22 cellular contexts compared by ENCODE assay signal in the genomic region with DNA sequence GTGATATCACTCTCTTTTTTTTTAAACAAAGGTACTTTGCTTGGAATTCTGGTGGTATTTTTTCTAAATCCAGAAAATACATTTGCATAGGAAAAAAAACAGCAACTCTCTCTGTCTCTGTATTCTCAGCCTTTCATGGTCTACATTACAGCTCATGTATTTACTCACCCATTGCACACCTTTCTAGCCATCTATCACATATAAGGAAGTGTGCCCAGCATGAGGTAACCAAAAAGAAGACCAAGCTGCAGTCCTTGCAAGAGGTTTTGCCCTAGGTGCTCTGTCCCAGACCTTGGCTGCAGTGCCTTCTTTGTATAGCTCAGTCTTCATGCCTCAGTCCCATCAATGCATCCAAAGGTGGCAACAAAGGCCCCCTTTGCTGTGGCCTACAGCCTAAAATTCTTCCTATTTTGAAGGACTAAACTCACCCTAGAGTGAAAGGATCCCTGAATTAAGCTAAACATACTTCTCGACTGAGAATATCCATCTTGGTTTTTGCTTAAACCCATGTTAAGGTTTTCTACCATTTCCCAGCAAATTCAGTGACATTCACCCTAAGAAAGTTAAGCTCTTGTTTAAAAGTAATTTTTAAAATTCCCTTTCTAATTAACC.
DNase-seq lines count a peak whose midpoint lies in the region; ATAC-seq and TF ChIP-seq lines count a peak whose summit lies in the region.
"Had no signal": no experiment of that assay in that cellular context is flagged by ENCODE, and none has a peak within 500 bp of the region (broad histone marks: within the 10 kb centered on the region; RNA-seq: fewer than 3 reads in every experiment).

No MANE protein-coding gene starts in this region.

- H3K4me1 Mint-ChIP-seq in progenitor cell of endocrine pancreas (ENCODE audit: low read depth), result peaks cover 35% of the 10 kb centered on the region
- no peaks in the 10 kb centered on the region for H3K4me1 Mint-ChIP-seq in activated naive CD8-positive, alpha-beta T cell treated with anti-CD3 and anti-CD28 coated beads, Interleukin-2, amount 50 U/mL, for 24 hours
- H3K4me1 Mint-ChIP-seq: CD14-positive monocyte; CD8-positive, alpha-beta memory T cell had no signal

- WGBS in hepatocyte (ENCODE audit: low lambda C conversion rate, missing lambda C conversion rate), result 83% methylated on average over 1 of the region's 1 CpG

- H3K27ac Mint-ChIP-seq in progenitor cell of endocrine pancreas, result peak overlapping the region; percentile 62
- no peak overlapping the region for H3K27ac Mint-ChIP-seq in activated naive CD8-positive, alpha-beta T cell treated with anti-CD3 and anti-CD28 coated beads, Interleukin-2, amount 50 U/mL, for 24 hours
- H3K27ac Mint-ChIP-seq: CD14-positive monocyte; CD8-positive, alpha-beta memory T cell had no signal

- no peak overlapping the region for H2AFZ ChIP-seq in hepatocyte

- H3K4me3 Mint-ChIP-seq in progenitor cell of endocrine pancreas (ENCODE audit: low read depth), result no peak overlapping the region
- no peak overlapping the region for H3K4me3 Mint-ChIP-seq in activated naive CD8-positive, alpha-beta T cell treated with anti-CD3 and anti-CD28 coated beads, Interleukin-2, amount 50 U/mL, for 24 hours
- H3K4me3 Mint-ChIP-seq: CD14-positive monocyte; CD8-positive, alpha-beta memory T cell had no signal

- TF ChIP-seq CTCF in hepatocyte (IDR thresholded peaks at IDR 0.05; ENCODE audit: poor library complexity) (no peak), progenitor cell of endocrine pancreas (IDR thresholded peaks at IDR 0.05; ENCODE audit: unreplicated experiment) (no peak)

- no peaks in the 10 kb centered on the region for H3K9me3 ChIP-seq in hepatocyte (ENCODE audit: low read depth)
- H3K9me3 ChIP-seq: BE2C had no signal

- ATAC-seq in HG02973 (IDR thresholded peaks at IDR 0.05; ENCODE audit: unreplicated experiment), result no peak
- no peak for ATAC-seq in activated naive CD8-positive, alpha-beta T cell treated with anti-CD3 and anti-CD28 coated beads, Interleukin-2, amount 50 U/mL, for 24 hours
- ATAC-seq: PC-3, SK-N-SH treated with all-trans-retinoic acid at 6 μM for 48 hours had no signal

- peaks cover 18% of the 10 kb centered on the region for H3K4me1 ChIP-seq in hepatocyte (ENCODE audit: insufficient read depth)
- H3K4me1 ChIP-seq: BE2C had no signal

- no peaks in the 10 kb centered on the region for H3K27me3 Mint-ChIP-seq in progenitor cell of endocrine pancreas
- no peaks in the 10 kb centered on the region for H3K27me3 Mint-ChIP-seq in activated naive CD8-positive, alpha-beta T cell treated with anti-CD3 and anti-CD28 coated beads, Interleukin-2, amount 50 U/mL, for 24 hours
- H3K27me3 Mint-ChIP-seq: CD8-positive, alpha-beta memory T cell had no signal

- H3K36me3 ChIP-seq in hepatocyte (replicated peaks; ENCODE audit: insufficient read depth, low read depth), result no peaks in the 10 kb centered on the region
- H3K36me3 ChIP-seq: BE2C had no signal

- no peaks in the 10 kb centered on the region for H3K9me2 ChIP-seq in hepatocyte (replicated peaks; ENCODE audit: insufficient read depth)

- no peaks in the 10 kb centered on the region for H3K27me3 ChIP-seq in hepatocyte
- H3K27me3 ChIP-seq: BE2C had no signal

- peak overlapping the region; percentile 7 for H3K4me2 ChIP-seq in hepatocyte
- H3K4me2 ChIP-seq: KMS-11 had no signal

- H3K36me3 Mint-ChIP-seq in progenitor cell of endocrine pancreas (ENCODE audit: insufficient read depth), result no peaks in the 10 kb centered on the region
- H3K36me3 Mint-ChIP-seq in activated naive CD8-positive, alpha-beta T cell treated with anti-CD3 and anti-CD28 coated beads, Interleukin-2, amount 50 U/mL, for 24 hours (ENCODE audit: low read depth), result no peaks in the 10 kb centered on the region
- H3K36me3 Mint-ChIP-seq: CD14-positive monocyte; CD8-positive, alpha-beta memory T cell had no signal

- DNase-seq in NCI-H1092 treated with DMSO at 0.1 percent for 48 hours (lab: John Stamatoyannopoulos, UW) (peak; percentile 32), NCI-H1092 (lab: John Stamatoyannopoulos, UW) (no peak), NCI-H146 treated with DMSO at 0.1 percent for 48 hours (lab: John Stamatoyannopoulos, UW; ENCODE audit: unreplicated experiment) (peak; percentile 52), hepatocyte (ENCODE audit: low spot score) (no peak), progenitor cell of endocrine pancreas (ENCODE audit: low spot score, unreplicated experiment) (no peak), NCI-H187 treated with DMSO at 0.1 percent for 48 hours (lab: John Stamatoyannopoulos, UW) (no peak)
- DNase-seq in activated naive CD8-positive, alpha-beta T cell treated with anti-CD3 and anti-CD28 coated beads, Interleukin-2, amount 50 U/mL, for 24 hours, result no peak
- DNase-seq: BE2C; CD8-positive, alpha-beta memory T cell; DMS153; IMR-90; MM.1S; NCI-H1436; NCI-H2227 treated with DMSO at 0.1 percent for 48 hours; NCI-H526 treated with DMSO at 0.1 percent for 48 hours; NK-92 treated with Interleukin-12 subunit alpha and Interleukin-12 subunit beta, amount 100 ng/mL, for 24 hours; PC-3 had no signal

- no peak overlapping the region for H3K4me3 ChIP-seq in hepatocyte

- peaks cover 7% of the 10 kb centered on the region for H3K9me3 Mint-ChIP-seq in progenitor cell of endocrine pancreas (ENCODE audit: low read depth)
- H3K9me3 Mint-ChIP-seq in activated naive CD8-positive, alpha-beta T cell treated with anti-CD3 and anti-CD28 coated beads, Interleukin-2, amount 50 U/mL, for 24 hours, result no peaks in the 10 kb centered on the region
- H3K9me3 Mint-ChIP-seq: CD8-positive, alpha-beta memory T cell had no signal

- peak overlapping the region; percentile 65 for H3K27ac ChIP-seq in hepatocyte
- H3K27ac ChIP-seq: 22Rv1, KMS-11 had no signal

- H3K79me2 ChIP-seq in hepatocyte, result no peaks in the 10 kb centered on the region

- no peaks in the 10 kb centered on the region for H4K20me1 ChIP-seq in hepatocyte (ENCODE audit: insufficient read depth, poor library complexity, severe bottlenecking)

Comparison
In these comparisons a context has a peak if more than half of its experiments do, and no peak if none do; other contexts are left out.
1. DNase-seq: peak in NCI-H1092 treated with DMSO at 0.1 percent for 48 hours (single experiment) and NCI-H146 treated with DMSO at 0.1 percent for 48 hours (single experiment); none in NCI-H1092 (single experiment), hepatocyte (single experiment), progenitor cell of endocrine pancreas (single experiment), NCI-H187 treated with DMSO at 0.1 percent for 48 hours (single experiment) and activated naive CD8-positive, alpha-beta T cell treated with anti-CD3 and anti-CD28 coated beads, Interleukin-2, amount 50 U/mL, for 24 hours (single experiment).